ENCODE assay signal across 1 cellular context in the genomic region with DNA sequence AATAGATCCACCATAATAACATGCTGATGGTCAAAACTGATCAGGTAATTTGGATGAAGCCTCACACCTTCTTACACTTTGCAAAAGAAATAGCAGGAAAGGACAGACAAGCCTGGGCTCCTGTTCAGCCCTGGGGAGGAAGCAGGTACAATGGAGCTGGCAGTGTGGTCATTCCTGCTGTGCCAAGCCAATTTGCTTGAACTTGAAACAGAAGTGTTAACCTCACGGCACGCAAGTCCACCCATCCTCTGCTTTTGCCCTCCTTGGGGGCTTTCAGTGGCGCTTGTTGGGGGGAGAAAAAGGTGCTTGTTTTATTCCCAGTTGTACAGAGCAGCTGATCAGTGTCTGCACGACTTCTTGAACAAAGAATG.
TF ChIP-seq lines count a peak whose summit lies in the region.

No MANE protein-coding gene starts in this region.

TF ChIP-seq in endothelial cell of umbilical vein, 7 proteins besides CTCF, POLR2A, EP300 and RAD21 (continued from another document):
- no peak for TF ChIP-seq JUN (IDR thresholded peaks at IDR 0.05; ENCODE audit: borderline replicate concordance, insufficient read depth, insufficient read length, low read depth)
- TF ChIP-seq, protein P1, sequence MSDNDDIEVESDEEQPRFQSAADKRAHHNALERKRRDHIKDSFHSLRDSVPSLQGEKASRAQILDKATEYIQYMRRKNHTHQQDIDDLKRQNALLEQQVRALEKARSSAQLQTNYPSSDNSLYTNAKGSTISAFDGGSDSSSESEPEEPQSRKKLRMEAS (IDR thresholded peaks at IDR 0.05; ENCODE audit: insufficient read depth, insufficient read length) = no peak
- TF ChIP-seq POLR2AphosphoS5 (IDR thresholded peaks at IDR 0.05; ENCODE audit: insufficient read depth, low read depth, low read length) = no peak
- no peak for TF ChIP-seq EZH2 (IDR thresholded peaks at IDR 0.05; ENCODE audit: borderline replicate concordance, low read depth, low read length, severe bottlenecking)
- no peak for TF ChIP-seq MYC (IDR thresholded peaks at IDR 0.05; ENCODE audit: low read depth, low read length)
TF ChIP-seq in endothelial cell of umbilical vein: peak in this region for 0.
